In the genomic region with DNA sequence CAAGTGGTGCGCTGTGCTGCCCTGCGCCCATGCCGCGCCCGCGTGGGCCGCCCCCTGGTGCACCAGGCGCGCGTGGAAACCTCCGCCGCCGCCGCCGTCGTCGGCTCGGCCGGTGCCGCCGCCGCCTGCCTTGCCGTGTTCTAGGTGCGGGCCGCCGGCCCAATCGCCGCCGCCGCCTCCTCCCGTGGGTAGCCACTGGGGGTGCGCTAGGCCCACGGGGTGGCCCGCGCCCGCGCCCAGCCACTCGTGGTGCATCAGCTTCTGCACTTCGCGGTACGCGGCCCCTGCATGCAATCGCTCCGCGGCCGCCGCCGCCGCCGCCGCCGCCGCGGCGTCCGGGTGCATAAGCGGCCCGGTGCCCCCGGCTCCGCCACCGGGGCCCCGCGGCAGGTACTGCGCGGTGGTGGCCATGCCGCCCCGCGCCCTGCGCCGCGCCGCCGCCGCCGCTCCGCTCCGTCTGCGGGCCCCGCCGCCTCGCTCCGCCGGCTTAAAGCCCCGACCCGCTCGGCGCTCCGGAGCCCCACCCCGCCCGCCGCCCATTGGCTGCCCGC, we compare ENCODE assay signal across 8 cellular contexts. TPM values are rescaled to one million over a fixed set of nuclear protein-coding genes. Genes with fewer than 3 reads are reported as not detected.
DNase-seq lines count a peak whose midpoint lies in the region; ATAC-seq, FAIRE-seq and TF ChIP-seq lines count a peak whose summit lies in the region.

Gene POU3F1, minus strand, starts transcription at position 461 of the 551 bp plus-strand sequence. Its CDS starts 50 bp downstream, at position 411.

- no peak within 1 kb of the TSS for H3K14ac ChIP-seq in H1 (ENCODE audit: insufficient read length)

- H3K9me2 ChIP-seq in PC-9 (ENCODE audit: insufficient read depth): no peaks in the 10 kb centered on the region

- CTCF ChIA-PET in AG04450 (lab: Charles Lee): interaction anchor here (0.7 to 2.6 kb wide), 3 partner anchors 9 to 269 kb away, joined by 3 to 9 read pairs (median 3); no protein-coding TSS in a partner anchor
- CTCF ChIA-PET in PC-9 (lab: Charles Lee): no interaction called here
- CTCF ChIA-PET in H1 (lab: Charles Lee; ENCODE audit: partially characterized antibody): interaction anchor here (1.1 to 18.0 kb wide), 2 partner anchors 25 to 44 kb away, joined by 3 to 212 read pairs; no protein-coding TSS in a partner anchor

- H3F3A ChIP-seq in PC-9 (ENCODE audit: insufficient read depth, low read depth): no peaks in the 10 kb centered on the region

- peak within 1 kb of the TSS; percentile 87 for H2AFZ ChIP-seq in PC-9
- no peak within 1 kb of the TSS for H2AFZ ChIP-seq in H1 (ENCODE audit: low read length)

- H4K91ac ChIP-seq in H1 (replicated peaks; ENCODE audit: insufficient read length, low read length): peak within 1 kb of the TSS; percentile 34

- no peak within 1 kb of the TSS for H4K5ac ChIP-seq in H1 (ENCODE audit: insufficient read length, low read depth, low read length)

- BruUV-seq in PC-9 (replicated peaks; lab: Mats Ljungman, UMichigan): no TSS peak

- H3K4me1 ChIP-seq in PC-9 (replicated peaks; ENCODE audit: insufficient read depth): no peaks in the 10 kb centered on the region
- peaks cover 3 to 18% (median 10%) of the 10 kb centered on the region in 4 experiments for H3K4me1 ChIP-seq in H1 (replicated peaks in 1 of 4; ENCODE audit: control insufficient read depth in 3 of 4, insufficient read depth in 4 of 4, low read length in 3 of 4)
- H3K4me1 ChIP-seq in neutrophil (ENCODE audit: control insufficient read depth in 1 of 2, insufficient read depth in 1 of 2, low read depth in 1 of 2, low read length in 1 of 2): peaks cover 11 to 26% of the 10 kb centered on the region in 2 experiments

- peaks cover 24% of the 10 kb centered on the region; the same call in 1 of the 2 replicates for H3K23me2 ChIP-seq in H1 (ENCODE audit: low read depth, low read length)

- no peaks in the 10 kb centered on the region for H4K20me1 ChIP-seq in PC-9 (ENCODE audit: insufficient read depth)
- peaks cover 11 to 20% of the 10 kb centered on the region in 2 experiments for H4K20me1 ChIP-seq in H1 (replicated peaks in 1 of 2; ENCODE audit: control insufficient read depth in 1 of 2, insufficient read depth in 2 of 2, low read length in 2 of 2)

- POLR2A ChIA-PET in AG04450 (lab: Yijun Ruan, JAX) (no interaction called here), PC-9 (lab: Charles Lee; ENCODE audit: unreplicated experiment) (interaction anchor here (0.7 kb wide), 1 partner anchor 68 kb away, joined by 6 read pairs; no protein-coding TSS in a partner anchor), H1 (lab: Charles Lee; ENCODE audit: partially characterized antibody) (interaction anchor here (0.9 to 2.9 kb wide), 13 partner anchors 8 to 462 kb away, joined by 3 to 12 read pairs (median 4); no protein-coding TSS in a partner anchor)

- H3K18ac ChIP-seq in H1 (ENCODE audit: extremely low read depth, low read length): peak within 1 kb of the TSS; percentile 65; the same call in 1 of the 2 replicates

- peaks cover 2% of the 10 kb centered on the region for H3K79me1 ChIP-seq in H1 (ENCODE audit: low read depth, low read length)

- H3K36me3 ChIP-seq in PC-9 (ENCODE audit: low read depth) (no peaks in the 10 kb centered on the region), H1 (ENCODE audit: control insufficient read depth in 2 of 4, insufficient read depth in 4 of 4, low read length in 3 of 4) (peaks cover 0 to 10% (median 0%) of the 10 kb centered on the region in 4 experiments; a peak in 1 of 8 replicates), neutrophil (no peaks in the 10 kb centered on the region)

- no peak within 1 kb of the TSS for H2AK5ac ChIP-seq in H1 (ENCODE audit: low read depth, low read length)

- no peak for TF ChIP-seq RAD21 in H1 (IDR thresholded peaks at IDR 0.05 in 1 of 2, conservative IDR thresholded peaks at IDR 0.05 in 1 of 2; ENCODE audit: low read depth in 2 of 2, low read length in 2 of 2)

- TF ChIP-seq EP300 in H1 (IDR thresholded peaks at IDR 0.05; ENCODE audit: borderline replicate concordance in 1 of 2, low read depth in 2 of 2, low read length in 2 of 2): no peak

- H3K27me3 ChIP-seq in AG04450 (ENCODE audit: control insufficient read depth, insufficient read depth, low read length): peaks cover 66% of the 10 kb centered on the region
- peaks cover 9% of the 10 kb centered on the region; the same call in 1 of the 2 replicates for H3K27me3 ChIP-seq in PC-9 (ENCODE audit: insufficient read depth, low read depth)
- peaks cover 10 to 48% (median 40%) of the 10 kb centered on the region in 4 experiments; a peak in 6 of 7 replicates for H3K27me3 ChIP-seq in H1 (replicated peaks in 1 of 4; ENCODE audit: control insufficient read depth in 3 of 4, extremely low read depth in 1 of 4, insufficient read depth in 3 of 4, low read length in 3 of 4)
- peaks cover 100% of the 10 kb centered on the region for H3K27me3 ChIP-seq in neutrophil

- peak within 1 kb of the TSS; percentile 92 for H3K4me2 ChIP-seq in PC-9
- H3K4me2 ChIP-seq in H1 (ENCODE audit: insufficient read depth in 1 of 2, low read depth in 2 of 2, low read length in 2 of 2): peak within 1 kb of the TSS; percentile 90 to 94

- H3K27ac ChIP-seq in AG04450 (ENCODE audit: low read depth, low read length) (no peak within 1 kb of the TSS), PC-9 (no peak within 1 kb of the TSS), H1 (ENCODE audit: low read depth, low read length) (no peak within 1 kb of the TSS), neutrophil (no peak within 1 kb of the TSS)

- no peaks in the 10 kb centered on the region for H3K79me2 ChIP-seq in PC-9 (ENCODE audit: low read depth)
- H3K79me2 ChIP-seq in H1 (ENCODE audit: control insufficient read depth in 1 of 2, insufficient read depth in 2 of 2, low read length in 2 of 2): peaks cover 0 to 15% of the 10 kb centered on the region in 2 experiments; a peak in 3 of 4 replicates

- H3K56ac ChIP-seq in H1 (replicated peaks; ENCODE audit: insufficient read length, low read depth, low read length): no peak within 1 kb of the TSS

- H4K8ac ChIP-seq in H1 (ENCODE audit: extremely low read depth, insufficient read depth, low read length): peak within 1 kb of the TSS; percentile 59

- H2BK20ac ChIP-seq in H1 (ENCODE audit: low read length): peak within 1 kb of the TSS; percentile 86; the same call in 1 of the 2 replicates

- no peak for TF ChIP-seq CTCF in AG04450 (IDR thresholded peaks at IDR 0.05; ENCODE audit: low read depth, low read length)
- TF ChIP-seq CTCF in PC-9 (conservative IDR thresholded peaks at IDR 0.05): no peak
- TF ChIP-seq CTCF in H1 (IDR thresholded peaks at IDR 0.05; ENCODE audit: control extremely low read depth in 1 of 3, insufficient read depth in 1 of 3, low read depth in 1 of 3, low read length in 3 of 3): no peak
- no peak for TF ChIP-seq CTCF in neutrophil (IDR thresholded peaks at IDR 0.05)

- peak within 1 kb of the TSS in 1 of 4 experiments; percentile 8; a peak in 4 of 7 replicates for H3K9ac ChIP-seq in H1 (replicated peaks in 1 of 4; ENCODE audit: extremely low read depth in 1 of 4, low read depth in 3 of 4, low read length in 3 of 4)

- H3K4me3 ChIP-seq in AG04450 (ENCODE audit: low read depth, low read length) (peak within 1 kb of the TSS; percentile 54), PC-9 (peak within 1 kb of the TSS; percentile 68), H1 (ENCODE audit: extremely low read depth in 1 of 4, insufficient read depth in 2 of 4, low read depth in 3 of 4, low read length in 4 of 4) (peak within 1 kb of the TSS; percentile 75 to 88 (median 81)), neutrophil (ENCODE audit: low read depth in 1 of 2, low read length in 1 of 2) (peak within 1 kb of the TSS; percentile 40 to 65)

- no peak within 1 kb of the TSS for H2BK120ac ChIP-seq in H1 (replicated peaks; ENCODE audit: low read depth, low read length)

- H3K23ac ChIP-seq in H1 (ENCODE audit: insufficient read length): no peak within 1 kb of the TSS

- H3K9me3 ChIP-seq in AG04450 (ENCODE audit: control insufficient read depth, insufficient read depth, low read length) (no peaks in the 10 kb centered on the region; the same call in 1 of the 2 replicates), PC-9 (ENCODE audit: insufficient read depth, low read depth) (no peaks in the 10 kb centered on the region), H1 (ENCODE audit: insufficient read depth in 2 of 2, low read depth in 1 of 2, low read length in 1 of 2) (no peaks in the 10 kb centered on the region), neutrophil (no peaks in the 10 kb centered on the region)

- H2BK15ac ChIP-seq in H1 (ENCODE audit: low read length): peak within 1 kb of the TSS; percentile 88; the same call in 1 of the 2 replicates

- ATAC-seq in GM21360 (IDR thresholded peaks at IDR 0.05; ENCODE audit: unreplicated experiment): peak; percentile 7

- TF ChIP-seq POLR2A in H1 (IDR thresholded peaks at IDR 0.05; ENCODE audit: control extremely low read depth in 1 of 2, low read depth in 2 of 2, low read length in 2 of 2): peak in 1 of 2 experiments; percentile 34; a peak in 1 of 3 replicates

- no peak for DNase-seq in AG04450 (ENCODE audit: low read depth, low spot score)
- DNase-seq in PC-9: no peak
- DNase-seq in H1 (ENCODE audit: low read depth in 1 of 2, low spot score in 2 of 2): no peak
- no peak for DNase-seq in MV-4-11 (lab: John Stamatoyannopoulos, UW)
- no peak for DNase-seq in effector CD8-positive, alpha-beta T cell (lab: John Stamatoyannopoulos, UW)
- no peak for DNase-seq in DMS 273 (lab: John Stamatoyannopoulos, UW; ENCODE audit: unreplicated experiment)

- FAIRE-seq in H1 (lab: Jason Lieb, UNC): no peak

- peak within 1 kb of the TSS; percentile 75; the same call in 1 of the 2 replicates for H2BK12ac ChIP-seq in H1 (ENCODE audit: low read depth, low read length)

- peak within 1 kb of the TSS; percentile 1; the same call in 1 of the 2 replicates for H2BK5ac ChIP-seq in H1 (ENCODE audit: low read depth, low read length)

- H3K4ac ChIP-seq in H1 (replicated peaks; ENCODE audit: insufficient read length, low read depth, low read length): peak within 1 kb of the TSS; percentile 44

- WGBS in H1 (ENCODE audit: extremely low coverage in 1 of 2, insufficient coverage in 1 of 2, insufficient read length in 1 of 2, insufficient replicate concordance in 2 of 2, low coverage in 1 of 2, low lambda C conversion rate in 2 of 2, missing lambda C conversion rate in 1 of 2), 2 experiments: 2% methylated on average over 24 of the region's 92 CpGs; no CpG with 5 or more reads in 1 of the 2 experiments

- intact Hi-C loops in PC-9 (cut with micrococcal nuclease; ENCODE audit: unreplicated experiment): loop anchor here (2.0 to 10.0 kb wide), 2 partner anchors 92 to 358 kb away; no protein-coding TSS in a partner anchor

RNA-seq across cellular contexts. Expression of gene POU3F1, which starts in this region (rescaled TPM):
- polyA plus RNA-seq in AG04450 (2011; rRNA removed) (not detected in 2 replicates), H1 (2011; rRNA removed) (4.2 and 7.1 TPM in 2 replicates)
- not detected in 2 replicates for polyA minus RNA-seq in AG04450 (2011; rRNA and poly(A)+ RNA removed)
- total RNA-seq in PC-9 (2021): not detected in 2 replicates
- 10.8 and 11.6 TPM in 2 replicates for total RNA-seq in H1 (2021; fragmentation: NEBNext Ultra II Directional; extraction: Animal tissue kit (Norgen Biotek cat#: 25700))
- polyA plus RNA-seq in H1 (2011; cell fraction: cytosol; rRNA removed): 3.5 TPM
- polyA plus RNA-seq in H1 (2011; cell fraction: nucleus; rRNA removed): 4.9 TPM
- 4.0 to 6.8 TPM (median 6.4 TPM) in 4 replicates for polyA plus RNA-seq in H1 (2012, experiment 1 of 2)
- polyA plus RNA-seq in H1 (2012, experiment 2 of 2): 4.1 TPM
- polyA plus RNA-seq in H1 (2013, experiment 1 of 2): 15.0 TPM
- 15.5 TPM for polyA plus RNA-seq in H1 (2013, experiment 2 of 2)
- polyA minus RNA-seq in H1 (2011; rRNA and poly(A)+ RNA removed): 0.95 and 1.5 TPM in 2 replicates
- 6.5 TPM for polyA minus RNA-seq in H1 (2011; cell fraction: cytosol; rRNA and poly(A)+ RNA removed)
- polyA minus RNA-seq in H1 (2011; cell fraction: nucleus; rRNA and poly(A)+ RNA removed): 7.7 TPM

Comparison
In these comparisons a context has a peak if more than half of its experiments do, and no peak if none do; other contexts are left out.
1. RNA of gene POU3F1 (total RNA-seq): 10.8 to 11.6 TPM in H1; not detected in PC-9; every median in the first group is over 10 times any median in the second.
2. Peak in every context shown above with its lines, with median percentiles within 50 percentile points of each other: H3K4me3 ChIP-seq.